In the genomic region with DNA sequence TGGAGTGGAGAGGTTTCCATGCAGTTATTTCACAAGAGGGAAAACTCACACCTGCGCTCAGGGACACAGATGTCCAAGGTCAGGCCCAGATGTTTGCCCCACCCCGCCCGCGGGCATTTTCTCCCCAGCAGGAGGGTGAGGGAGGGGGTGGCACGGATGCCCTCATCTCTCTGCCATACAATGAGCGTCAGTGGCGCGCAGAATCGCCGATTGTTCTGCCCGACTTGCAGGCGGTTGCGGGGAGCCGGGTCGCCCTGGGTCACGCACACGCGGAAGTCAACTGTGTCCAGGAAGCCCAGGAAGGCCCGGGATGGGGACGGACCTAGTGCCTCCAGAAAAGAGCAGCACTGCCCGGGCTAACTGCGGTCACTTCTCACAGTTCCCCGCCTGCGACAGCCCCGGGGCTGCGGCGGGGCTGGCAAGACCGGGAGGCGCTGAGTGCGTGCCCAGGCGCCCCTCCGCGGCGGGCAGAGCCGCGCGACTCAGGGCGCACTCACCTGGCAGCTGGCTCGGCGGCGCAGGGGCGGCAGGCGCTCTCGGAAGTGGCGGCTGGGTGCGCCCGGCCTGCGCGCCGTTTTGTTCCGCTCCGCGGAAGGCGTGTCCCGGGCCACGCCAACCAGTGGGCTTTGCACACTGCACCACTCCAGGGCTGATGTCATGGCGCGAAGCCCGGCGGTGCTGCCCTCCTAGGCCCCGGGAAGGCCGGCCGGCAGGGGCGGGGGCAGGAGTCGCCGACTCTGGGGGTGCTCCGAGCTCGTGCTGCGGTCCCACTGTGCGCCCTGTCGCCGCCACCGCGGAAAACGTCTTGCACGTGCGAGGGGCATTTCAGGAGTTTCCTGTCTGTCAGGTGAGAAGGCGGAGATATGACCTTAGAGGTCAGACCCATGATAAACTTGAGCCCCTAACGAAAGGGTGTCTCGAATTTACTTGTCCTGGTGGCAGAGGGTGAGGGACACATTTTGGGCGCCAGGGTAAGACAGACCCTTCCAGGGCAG, we compare ENCODE assay signal across 8 cellular contexts. TPM values are rescaled to one million over a fixed set of nuclear protein-coding genes. Genes with fewer than 3 reads are reported as not detected.
DNase-seq lines count a peak whose midpoint lies in the region; ATAC-seq and TF ChIP-seq lines count a peak whose summit lies in the region.

Gene CSRP1 (minus strand): TSS at position 551 of the 995 bp plus-strand sequence. CDS start 10,820 bp downstream, outside the sequence.

- peaks cover 15% of the 10 kb centered on the region for H3F3A ChIP-seq in DOHH2 (ENCODE audit: control insufficient read depth, insufficient read depth)

- H3K4me2 ChIP-seq in DOHH2 (ENCODE audit: low read length) = peak within 1 kb of the TSS; percentile 95

- H3K9me3 ChIP-seq in DOHH2 (ENCODE audit: control insufficient read depth, insufficient read depth, low read length) = no peaks in the 10 kb centered on the region
- no peaks in the 10 kb centered on the region for H3K9me3 ChIP-seq in KOPT-K1 (ENCODE audit: insufficient read depth, low read length, poor library complexity, severe bottlenecking)
- H3K9me3 ChIP-seq in SJSA1 (replicated peaks) = no peaks in the 10 kb centered on the region
- no peaks in the 10 kb centered on the region for H3K9me3 ChIP-seq in thoracic aorta

- no peaks in the 10 kb centered on the region for H3K9me2 ChIP-seq in DOHH2 (replicated peaks; ENCODE audit: control insufficient read depth, low read length)

- H3K27ac ChIP-seq in DOHH2 (ENCODE audit: low read depth, low read length) (peak within 1 kb of the TSS; percentile 42), KOPT-K1 (ENCODE audit: low read depth, low read length, poor library complexity, severe bottlenecking) (peak within 1 kb of the TSS; percentile 68), SJSA1 (peak within 1 kb of the TSS; percentile 77), thoracic aorta (peak within 1 kb of the TSS; percentile 94 to 96)

- H3K4me1 Mint-ChIP-seq in osteocyte (ENCODE audit: unreplicated experiment) = peaks cover 41% of the 10 kb centered on the region

- peaks cover 79% of the 10 kb centered on the region for H3K4me1 ChIP-seq in DOHH2 (ENCODE audit: control insufficient read depth, low read length)
- H3K4me1 ChIP-seq in SJSA1 (replicated peaks) = peaks cover 69% of the 10 kb centered on the region
- peaks cover 18 to 49% of the 10 kb centered on the region in 2 donors for H3K4me1 ChIP-seq in thoracic aorta (ENCODE audit: control insufficient read depth in 1 of 2, low read depth in 2 of 2)

- H3K27me3 ChIP-seq in DOHH2 (ENCODE audit: control insufficient read depth, low read length) = no peaks in the 10 kb centered on the region
- no peaks in the 10 kb centered on the region for H3K27me3 ChIP-seq in SJSA1 (replicated peaks)
- H3K27me3 ChIP-seq in thoracic aorta (replicated peaks; ENCODE audit: insufficient read depth) = no peaks in the 10 kb centered on the region

- peak within 1 kb of the TSS; percentile 88 for H3K27ac Mint-ChIP-seq in osteocyte (ENCODE audit: unreplicated experiment)

- DNase-seq in SJSA1 (ENCODE audit: low read depth in 1 of 2, low spot score in 2 of 2) (peak; percentile 74 to 89), glomerular endothelial cell (ENCODE audit: extremely low read depth, low read depth, low spot score) (no peak), osteocyte (ENCODE audit: extremely low spot score, unreplicated experiment) (no peak), thoracic aorta (ENCODE audit: low spot score) (peak; percentile 67)
- DNase-seq in activated naive CD4-positive, alpha-beta T cell treated with Interleukin-2 at 50 U/mL for 16 hours = peak; percentile 85

- H3K9me3 Mint-ChIP-seq in osteocyte (ENCODE audit: unreplicated experiment) = no peaks in the 10 kb centered on the region

- H4K20me1 ChIP-seq in DOHH2 (ENCODE audit: control insufficient read depth, insufficient read depth, low read depth, low read length) = 0 out of 2 replicates have a peak, but pooled peaks cover 4% of the 10 kb centered on the region

- TF ChIP-seq CTCF in DOHH2 (IDR thresholded peaks at IDR 0.05; ENCODE audit: low read depth, low read length, poor library complexity, severe bottlenecking) (peak; percentile 20), osteocyte (IDR thresholded peaks at IDR 0.05) (no peak), thoracic aorta (IDR thresholded peaks at IDR 0.05) (no peak)

- H3K4me3 ChIP-seq in DOHH2 (ENCODE audit: low read length) (peak within 1 kb of the TSS; percentile 97), SJSA1 (peak within 1 kb of the TSS; percentile 83), thoracic aorta (peak within 1 kb of the TSS; percentile 94)

- H3K36me3 Mint-ChIP-seq in osteocyte (ENCODE audit: unreplicated experiment) = no peaks in the 10 kb centered on the region

- peaks cover 43% of the 10 kb centered on the region for H3K79me2 ChIP-seq in DOHH2 (ENCODE audit: control insufficient read depth, low read length)

- H3K36me3 ChIP-seq in DOHH2 (ENCODE audit: control insufficient read depth, low read length) (peaks cover 7% of the 10 kb centered on the region; the same call in 1 of the 2 replicates), KOPT-K1 (ENCODE audit: insufficient read depth, low read length) (no peaks in the 10 kb centered on the region), SJSA1 (peaks cover 37% of the 10 kb centered on the region), thoracic aorta (no peaks in the 10 kb centered on the region)

- no peaks in the 10 kb centered on the region for H3K27me3 Mint-ChIP-seq in osteocyte (ENCODE audit: unreplicated experiment)

- ATAC-seq in GM21717 (IDR thresholded peaks at IDR 0.05; ENCODE audit: unreplicated experiment) (peak; percentile 80), thoracic aorta (ENCODE audit: insufficient number of reproducible peaks, low FRiP score, low read depth) (peak; percentile 58)

- no peak within 1 kb of the TSS for H3K4me3 Mint-ChIP-seq in osteocyte (ENCODE audit: unreplicated experiment)

RNA-seq across cellular contexts. Expression of gene CSRP1, which starts in this region (rescaled TPM):
- total RNA-seq in SJSA1 (2014; rRNA removed; shearing (Covaris generic)) = 1,173 and 1,377 TPM in 2 replicates
- total RNA-seq in glomerular endothelial cell (765 and 867 TPM in 2 replicates), osteocyte (0.56 and 1.6 TPM in 2 replicates), thoracic aorta (1,000 to 10,000 TPM; 2,051 to 3,060 TPM)

Comparison
In these comparisons a context has a peak if more than half of its experiments do, and no peak if none do; other contexts are left out.
1. RNA of gene CSRP1 (total RNA-seq): 2,051 to 3,060 TPM in thoracic aorta, 1,173 to 1,377 TPM in SJSA1 and 765 to 867 TPM in glomerular endothelial cell; 0.56 to 1.6 TPM in osteocyte; every median in the first group is over 100 times any median in the second.
2. H3K27ac ChIP-seq: peak in every context shown above with its lines; median percentile 95 in thoracic aorta; 77 in SJSA1; 68 in KOPT-K1; 42 in DOHH2.
3. DNase-seq: peak in SJSA1 (2 of 2), activated naive CD4-positive, alpha-beta T cell treated with Interleukin-2 at 50 U/mL for 16 hours (single experiment) and thoracic aorta (single experiment); none in glomerular endothelial cell (single experiment) and osteocyte (single experiment).
4. Peak in every context shown above with its lines, with median percentiles within 50 percentile points of each other: H3K4me3 ChIP-seq.